ENCODE assay signal across 1 cellular context in the genomic region with DNA sequence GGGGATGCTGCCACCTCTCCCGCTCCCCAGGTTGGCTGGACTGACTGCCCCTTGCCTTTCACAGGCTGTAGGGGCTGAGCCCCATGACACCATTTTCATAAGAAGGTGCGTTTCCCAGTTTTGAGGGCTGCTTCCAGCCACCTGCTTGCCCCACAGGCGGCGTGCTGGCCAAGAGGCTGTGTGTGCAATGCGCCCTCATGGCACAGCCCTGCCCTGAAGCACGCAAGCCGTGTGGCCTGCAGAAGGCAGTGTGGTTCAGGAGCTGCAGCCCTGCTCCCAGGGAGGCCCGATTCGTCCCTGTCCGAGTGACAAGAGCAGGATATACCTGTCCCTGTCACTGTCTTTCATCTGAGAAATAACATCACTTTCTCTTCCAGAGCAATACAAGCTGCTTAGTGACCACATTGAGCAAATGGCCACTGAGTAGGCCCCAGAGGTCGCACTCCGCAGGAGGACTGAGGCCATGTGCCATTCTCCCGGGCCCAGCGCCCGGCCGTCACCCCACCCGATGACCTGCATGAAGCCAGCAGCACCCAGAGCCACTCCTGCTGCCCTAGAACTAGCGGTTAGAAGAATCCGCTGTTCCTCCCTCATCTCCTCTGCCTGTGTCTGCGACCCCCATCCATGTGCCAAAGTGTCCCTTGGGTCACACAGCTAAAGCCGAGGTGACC.
TF ChIP-seq lines count a peak whose summit lies in the region.

No MANE protein-coding gene starts in this region.

TF ChIP-seq in IMR-90, 13 proteins besides CTCF, POLR2A, EP300 and RAD21:
- TF ChIP-seq BHLHE40 (IDR thresholded peaks at IDR 0.05; ENCODE audit: low read depth, low read length): no peak
